1 cellular context compared by ENCODE assay signal in genomic region chr6:123668965-123669591, GRCh38.
TF ChIP-seq lines count a peak whose summit lies in the region.

No MANE protein-coding gene starts in this region.

TF ChIP-seq in H1, 55 proteins besides CTCF, POLR2A, EP300 and RAD21 (continued from another document):
- no peak for TF ChIP-seq ATF2 (IDR thresholded peaks at IDR 0.05; ENCODE audit: low read length)
- no peak for TF ChIP-seq POLR2AphosphoS5 (IDR thresholded peaks at IDR 0.05; ENCODE audit: low read depth, low read length)
- TF ChIP-seq PHF8 (conservative IDR thresholded peaks at IDR 0.05; ENCODE audit: low read depth, low read length), result no peak
- TF ChIP-seq SP2 (IDR thresholded peaks at IDR 0.05; ENCODE audit: low read length), result no peak
- TF ChIP-seq TCF12 (IDR thresholded peaks at IDR 0.05; ENCODE audit: low read depth, low read length), result no peak
- TF ChIP-seq RXRA (IDR thresholded peaks at IDR 0.05; ENCODE audit: insufficient read depth, low read depth, low read length), result no peak
- no peak for TF ChIP-seq CTBP2 (IDR thresholded peaks at IDR 0.05; ENCODE audit: borderline replicate concordance, insufficient read depth, insufficient read length, low read length)
- no peak for TF ChIP-seq SAP30 (IDR thresholded peaks at IDR 0.05; ENCODE audit: insufficient read depth, insufficient replicate concordance, low read length)
TF ChIP-seq in H1: peak in this region for 0.
